In the genomic region with DNA sequence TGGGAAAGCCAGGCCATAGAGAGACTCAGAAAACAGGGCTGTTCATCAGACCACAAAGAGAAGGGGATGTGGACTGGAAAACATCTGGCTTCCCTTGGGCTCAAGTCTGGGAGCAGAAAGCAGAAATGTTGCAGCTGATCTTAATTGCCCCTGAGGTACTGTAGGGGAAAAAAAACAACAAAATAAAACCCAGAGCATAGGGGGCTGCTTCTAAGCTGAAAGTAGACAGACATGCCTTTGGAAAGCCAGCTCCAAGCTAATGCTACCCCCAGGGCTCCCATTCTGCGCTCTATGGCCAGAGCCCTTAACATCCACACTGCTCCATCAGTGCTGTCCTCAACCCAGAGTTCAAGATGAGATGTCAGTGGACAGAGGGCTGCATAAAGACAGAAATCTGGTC, we compare ENCODE assay signal across 15 cellular contexts. TPM values are rescaled to one million over a fixed set of nuclear protein-coding genes. Genes with fewer than 3 reads are reported as not detected.
DNase-seq lines count a peak whose midpoint lies in the region; ATAC-seq and TF ChIP-seq lines count a peak whose summit lies in the region.
"Had no signal": no experiment of that assay in that cellular context is flagged by ENCODE, and none has a peak within 500 bp of the region (broad histone marks: within the 10 kb centered on the region; RNA-seq: fewer than 3 reads in every experiment).

No MANE protein-coding gene starts in this region.

- H3K36me3 ChIP-seq in cardiac muscle cell (no peaks in the 10 kb centered on the region), muscle layer of duodenum (ENCODE audit: control insufficient read depth in 1 of 2, insufficient read depth in 2 of 2, low read length in 2 of 2) (no peaks in the 10 kb centered on the region), upper lobe of left lung (no peaks in the 10 kb centered on the region)

- no peak for TF ChIP-seq POLR2A in upper lobe of left lung (IDR thresholded peaks at IDR 0.05)
- no peak for TF ChIP-seq POLR2A in lower leg skin (IDR thresholded peaks at IDR 0.05)

- intact Hi-C loops in cardiac septum (cut with DNase I) (loop anchor here (1.0 kb wide), 1 partner anchor 26 kb away; a partner anchor contains a TSS), dorsolateral prefrontal cortex (cut with DNase I) (no loop called here), lower leg skin (cut with DNase I; ENCODE audit: low total_unique reads) (loop anchor here (10.0 kb wide), 1 partner anchor 167 kb away; a partner anchor contains a TSS)

- no peak for TF ChIP-seq EP300 in upper lobe of left lung (IDR thresholded peaks at IDR 0.05)

- no peaks in the 10 kb centered on the region for H3K36me3 Mint-ChIP-seq in activated T-cell treated with anti-CD3 and anti-CD28 coated beads, Interleukin-2, amount 50 U/mL, for 24 hours (ENCODE audit: low read depth)
- H3K36me3 Mint-ChIP-seq: activated naive CD4-positive, alpha-beta T cell treated with anti-CD3 and anti-CD28 coated beads, Interleukin-2, amount 10 ng/mL, durations not matched to agents 7 days and 5 days had no signal

- no peak overlapping the region for H3K4me3 ChIP-seq in cardiac muscle cell
- no peak overlapping the region for H3K4me3 ChIP-seq in dorsolateral prefrontal cortex
- H3K4me3 ChIP-seq in muscle layer of duodenum (ENCODE audit: low read depth in 1 of 2, low read length in 2 of 2) = no peak overlapping the region
- H3K4me3 ChIP-seq in upper lobe of left lung = no peak overlapping the region
- no peak overlapping the region for H3K4me3 ChIP-seq in lower leg skin (ENCODE audit: low read depth, poor library complexity, severe bottlenecking)
- H3K4me3 ChIP-seq: K562 had no signal

- H3K27me3 Mint-ChIP-seq in activated T-cell treated with anti-CD3 and anti-CD28 coated beads, Interleukin-2, amount 50 U/mL, for 24 hours = peaks cover 40% of the 10 kb centered on the region

- no peak for TF ChIP-seq CTCF in cardiac muscle cell (IDR thresholded peaks at IDR 0.05; ENCODE audit: low read depth, low read length)
- TF ChIP-seq CTCF in dorsolateral prefrontal cortex (IDR thresholded peaks at IDR 0.05 in 54 of 56, conservative IDR thresholded peaks at IDR 0.05 in 2 of 56; ENCODE audit: low read depth in 1 of 56, partially characterized antibody in 56 of 56) = no peak
- TF ChIP-seq CTCF in upper lobe of left lung (IDR thresholded peaks at IDR 0.05) = no peak
- no peak for TF ChIP-seq CTCF in lower leg skin (IDR thresholded peaks at IDR 0.05)

- no peak for ATAC-seq in upper lobe of left lung (ENCODE audit: low FRiP score in 2 of 2)
- ATAC-seq: K562 had no signal

- H3K27ac ChIP-seq in cardiac muscle cell (peak overlapping the region; percentile 91), dorsolateral prefrontal cortex (peak overlapping the region in 41 of 59 donors; percentile 15 to 99 (median 84)), muscle layer of duodenum (ENCODE audit: low read length) (peak overlapping the region; percentile 59), upper lobe of left lung (peak overlapping the region; percentile 70 to 87 (median 84))

- no peak for DNase-seq in cardiac muscle cell (ENCODE audit: low read depth in 1 of 2, low spot score in 1 of 2)
- no peak for DNase-seq in cardiac septum (ENCODE audit: low spot score)
- DNase-seq in dorsolateral prefrontal cortex = no peak
- DNase-seq in upper lobe of left lung = no peak
- DNase-seq in activated T-cell treated with anti-CD3 and anti-CD28 coated beads, Interleukin-2, amount 50 U/mL, for 24 hours = no peak
- no peak for DNase-seq in lower leg skin (ENCODE audit: low spot score in 2 of 2)
- DNase-seq in LoVo (ENCODE audit: low spot score) = no peak
- DNase-seq: activated naive CD4-positive, alpha-beta T cell treated with anti-CD3 and anti-CD28 coated beads, Interleukin-2, amount 10 ng/mL, durations not matched to agents 7 days and 5 days; cortex of kidney; NCI-H187; NCI-H82; SHP77 treated with DMSO at 0.1 percent for 48 hours; testis had no signal

- H3K4me1 ChIP-seq in cardiac muscle cell (ENCODE audit: low read depth) (peaks cover 30% of the 10 kb centered on the region), muscle layer of duodenum (ENCODE audit: control insufficient read depth in 1 of 2, insufficient read depth in 2 of 2, low read length in 2 of 2) (peaks cover 0 to 41% of the 10 kb centered on the region in 2 donors), upper lobe of left lung (peaks cover 18 to 46% (median 39%) of the 10 kb centered on the region in 4 donors)

- H3K27ac Mint-ChIP-seq in activated T-cell treated with anti-CD3 and anti-CD28 coated beads, Interleukin-2, amount 50 U/mL, for 24 hours = no peak overlapping the region

- H3K27me3 ChIP-seq in cardiac muscle cell (no peaks in the 10 kb centered on the region), dorsolateral prefrontal cortex (peaks cover 0 to 6% (median 0%) of the 10 kb centered on the region in 45 donors), muscle layer of duodenum (ENCODE audit: low read depth, low read length) (no peaks in the 10 kb centered on the region), upper lobe of left lung (peaks cover 0 to 18% (median 2%) of the 10 kb centered on the region in 4 donors)
- H3K27me3 ChIP-seq: testis had no signal

- peaks cover 15% of the 10 kb centered on the region for H3K4me1 Mint-ChIP-seq in activated T-cell treated with anti-CD3 and anti-CD28 coated beads, Interleukin-2, amount 50 U/mL, for 24 hours (ENCODE audit: low read depth)

- 95 to 100% methylated on average over 1 of the region's 1 CpG for WGBS in upper lobe of left lung, 2 donors
- whole genome bisulfite sequencing in lower leg skin, 2 donors = 81 to 96% methylated on average over 1 of the region's 1 CpG

- no peak overlapping the region for H3K4me3 Mint-ChIP-seq in activated T-cell treated with anti-CD3 and anti-CD28 coated beads, Interleukin-2, amount 50 U/mL, for 24 hours
- H3K4me3 Mint-ChIP-seq: activated naive CD4-positive, alpha-beta T cell treated with anti-CD3 and anti-CD28 coated beads, Interleukin-2, amount 10 ng/mL, durations not matched to agents 7 days and 5 days had no signal

- no peaks in the 10 kb centered on the region for H3K9me3 Mint-ChIP-seq in activated T-cell treated with anti-CD3 and anti-CD28 coated beads, Interleukin-2, amount 50 U/mL, for 24 hours
- H3K9me3 Mint-ChIP-seq: activated naive CD4-positive, alpha-beta T cell treated with anti-CD3 and anti-CD28 coated beads, Interleukin-2, amount 10 ng/mL, durations not matched to agents 7 days and 5 days had no signal

- H3K9me3 ChIP-seq in cardiac muscle cell (ENCODE audit: low read depth) = no peaks in the 10 kb centered on the region
- no peaks in the 10 kb centered on the region for H3K9me3 ChIP-seq in muscle layer of duodenum (ENCODE audit: control insufficient read depth in 1 of 2, low read length in 2 of 2)
- H3K9me3 ChIP-seq in upper lobe of left lung = no peaks in the 10 kb centered on the region
- H3K9me3 ChIP-seq: testis had no signal

RNA-seq across cellular contexts. Expression of a gene that starts 2.0 kb away (rescaled TPM):
- 62.6 and 113 TPM in 2 replicates for total RNA-seq in cardiac muscle cell
- 79.8 and 116 TPM in 2 replicates for polyA plus RNA-seq in cardiac muscle cell
- total RNA-seq in cardiac septum = 295 TPM
- total RNA-seq in dorsolateral prefrontal cortex = 10 to 100 TPM in 117 of 120 experiments, 1 to 10 TPM in 3; 7.7 to 54.9 (median 21.5) TPM
- 10 to 100 TPM; 26.8 to 97.4 (median 52.8) TPM for total RNA-seq in upper lobe of left lung
- 10 to 100 TPM; 47.7 to 73.5 (median 58.4) TPM for total RNA-seq in lower leg skin

RNA-seq across cellular contexts. Expression of a gene that starts 11.6 kb away (rescaled TPM):
- 136 and 143 TPM in 2 replicates for total RNA-seq in cardiac muscle cell
- polyA plus RNA-seq in cardiac muscle cell = 107 and 126 TPM in 2 replicates
- total RNA-seq in cardiac septum = 72.3 TPM
- 100 to 1,000 TPM in 110 of 120 experiments, 10 to 100 TPM in 10; 84.8 to 149 (median 114) TPM for total RNA-seq in dorsolateral prefrontal cortex
- total RNA-seq in upper lobe of left lung = 100 to 1,000 TPM in 4 of 6 donors, 10 to 100 TPM in 2; 93.6 to 257 (median 110) TPM
- total RNA-seq in lower leg skin = 100 to 1,000 TPM; 105 to 239 (median 157) TPM

RNA-seq across cellular contexts. Expression of a gene that starts 26.5 kb away (rescaled TPM):
- total RNA-seq in cardiac muscle cell (45.1 and 79.4 TPM in 2 replicates), cardiac septum (13.9 TPM), dorsolateral prefrontal cortex (10 to 100 TPM in 118 of 120 experiments, 1 to 10 TPM in 2; 7.0 to 40.6 (median 19.7) TPM), upper lobe of left lung (100 to 1,000 TPM in 1 of 6 donors, 10 to 100 TPM in 5; 18.2 to 107 (median 47.1) TPM), lower leg skin (10 to 100 TPM; 53.2 to 85.7 (median 66.0) TPM)
- polyA plus RNA-seq in cardiac muscle cell = 40.5 and 65.2 TPM in 2 replicates

Comparison
In these comparisons a context has a peak if more than half of its experiments do, and no peak if none do; other contexts are left out.
1. intact Hi-C loops: an anchor here in cardiac septum (1.0 kb wide) and lower leg skin (10.0 kb wide); none called in dorsolateral prefrontal cortex.